Comparison of ENCODE assay signal across 25 cellular contexts in the genomic region with DNA sequence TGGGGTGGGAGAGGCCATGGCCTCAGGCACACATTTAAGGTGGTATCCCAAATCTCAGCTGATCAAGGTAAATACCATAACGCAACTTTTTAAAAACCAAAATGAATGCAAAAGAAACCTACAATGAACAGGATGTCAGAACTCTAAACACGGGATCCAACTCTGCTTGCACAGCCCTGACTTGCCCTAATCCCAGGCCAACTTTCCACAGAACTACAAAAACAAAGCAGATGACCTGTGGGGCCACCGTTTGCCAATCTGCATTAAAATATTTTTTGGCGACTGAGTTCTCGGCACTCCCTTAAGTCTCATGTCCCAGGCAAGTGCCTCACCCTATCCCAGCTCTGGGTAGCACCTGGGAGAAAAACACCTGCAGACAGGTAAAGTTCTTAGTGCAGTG.
DNase-seq lines count a peak whose midpoint lies in the region; ATAC-seq, FAIRE-seq and TF ChIP-seq lines count a peak whose summit lies in the region.
"Had no signal": no experiment of that assay in that cellular context is flagged by ENCODE, and none has a peak within 500 bp of the region (broad histone marks: within the 10 kb centered on the region; RNA-seq: fewer than 3 reads in every experiment).

No MANE protein-coding gene starts in this region.

- ATAC-seq in esophagus mucosa, result peak; percentile 17
- ATAC-seq in GM18520 (IDR thresholded peaks at IDR 0.05; ENCODE audit: unreplicated experiment), result no peak

- H3K27ac ChIP-seq in VCaP, result peak overlapping the region; percentile 29; the same call in 1 of the 2 replicates
- H3K27ac ChIP-seq: BLaER1 had no signal

- no peak for TF ChIP-seq CTCF in VCaP (conservative IDR thresholded peaks at IDR 0.05)

- DNase-seq in HTR-8/SVneo (ENCODE audit: insufficient read length, low spot score) (no peak), NCI-H748 (lab: John Stamatoyannopoulos, UW; ENCODE audit: unreplicated experiment) (no peak), SK-N-DZ (ENCODE audit: low spot score) (no peak), activated T-cell treated with anti-CD3 and anti-CD28 coated beads for 4 hours (no peak)
- DNase-seq: 8988T; ACHN; BE2C; C1 segment of cervical spinal cord; CD4-positive, alpha-beta memory T cell; CD4-positive, CD25-positive, alpha-beta regulatory T cell; CD8-positive, alpha-beta memory T cell; COR-L47; DMS 273 treated with DMSO at 0.1 percent for 48 hours; DMS153; DMS53; DMS79; DND-41; EL; GDM1 had no signal

- FAIRE-seq in HTR-8/SVneo (lab: Jason Lieb, UNC), result peak; percentile 46
- FAIRE-seq: A204.1, GM12891 had no signal
